ENCODE assay signal across 15 cellular contexts in genomic region chr11:2217211-2218081, GRCh38. TPM values are rescaled to one million over a fixed set of nuclear protein-coding genes. Genes with fewer than 3 reads are reported as not detected.
DNase-seq lines count a peak whose midpoint lies in the region; TF ChIP-seq lines count a peak whose summit lies in the region.
"Had no signal": no experiment of that assay in that cellular context is flagged by ENCODE, and none has a peak within 500 bp of the region (broad histone marks: within the 10 kb centered on the region; RNA-seq: fewer than 3 reads in every experiment).

No MANE protein-coding gene starts in this region.

- no peaks in the 10 kb centered on the region for H3K9me3 Mint-ChIP-seq in T-helper 2 cell treated with Interferon-gamma antibody and Interleukin-4, amounts not matched to agents 5 μg/mL and 100 μg/mL, for 36 hours
- peaks cover 3% of the 10 kb centered on the region for H3K9me3 Mint-ChIP-seq in type B pancreatic cell

- peaks cover 6% of the 10 kb centered on the region for H3K27me3 Mint-ChIP-seq in T-helper 2 cell treated with Interferon-gamma antibody and Interleukin-4, amounts not matched to agents 5 μg/mL and 100 μg/mL, for 36 hours (ENCODE audit: low read depth)
- peaks cover 18% of the 10 kb centered on the region for H3K27me3 Mint-ChIP-seq in type B pancreatic cell

- intact Hi-C loops in lower leg skin (cut with DNase I; ENCODE audit: low total_unique reads) = no loop called here

- TF ChIP-seq POLR2A in lower leg skin (IDR thresholded peaks at IDR 0.05) = no peak

- TF ChIP-seq CTCF in lower leg skin (IDR thresholded peaks at IDR 0.05) (no peak), type B pancreatic cell (conservative IDR thresholded peaks at IDR 0.05) (no peak)

- H3K4me1 Mint-ChIP-seq in T-helper 2 cell treated with Interferon-gamma antibody and Interleukin-4, amounts not matched to agents 5 μg/mL and 100 μg/mL, for 36 hours (ENCODE audit: low read depth) = peaks cover 5% of the 10 kb centered on the region
- H3K4me1 Mint-ChIP-seq in type B pancreatic cell (ENCODE audit: unreplicated experiment) = peaks cover 26% of the 10 kb centered on the region

- H3K4me3 ChIP-seq in lower leg skin (ENCODE audit: low read depth, poor library complexity, severe bottlenecking) = no peak overlapping the region
- H3K4me3 ChIP-seq: ascending aorta had no signal

- WGBS in lower leg skin, 2 donors = 43 to 49% methylated on average over 8 to 21 of the region's 23 CpGs

- H3K36me3 Mint-ChIP-seq in T-helper 2 cell treated with Interferon-gamma antibody and Interleukin-4, amounts not matched to agents 5 μg/mL and 100 μg/mL, for 36 hours (ENCODE audit: low read depth) = no peaks in the 10 kb centered on the region
- no peaks in the 10 kb centered on the region for H3K36me3 Mint-ChIP-seq in type B pancreatic cell

- DNase-seq in activated gamma-delta T cell treated with Interleukin-2 at 50 U/mL for 16 hours (peak; percentile 40), activated gamma-delta T cell (lab: John Stamatoyannopoulos, UW) (no peak), lower leg skin (ENCODE audit: low spot score in 2 of 2) (peak; percentile 18 to 85), type B pancreatic cell (ENCODE audit: extremely low spot score, unreplicated experiment) (peak; percentile 69), SKM-1 treated with dmso at 0.1 percent for 144 hours (lab: John Stamatoyannopoulos, UW; ENCODE audit: unreplicated experiment) (no peak), GOT3 (lab: John Stamatoyannopoulos, UW) (no peak), kidney glomerular epithelial cell (lab: John Stamatoyannopoulos, UW) (no peak)
- DNase-seq in T-helper 2 cell treated with Interferon-gamma antibody and Interleukin-4, amounts not matched to agents 5 μg/mL and 100 μg/mL, for 36 hours (ENCODE audit: low spot score) = peak; percentile 2
- DNase-seq: NCI-H1048, NCI-H748 treated with DMSO at 0.1 percent for 48 hours, nucleus accumbens had no signal

- no peak overlapping the region for H3K4me3 Mint-ChIP-seq in T-helper 2 cell treated with Interferon-gamma antibody and Interleukin-4, amounts not matched to agents 5 μg/mL and 100 μg/mL, for 36 hours
- no peak overlapping the region for H3K4me3 Mint-ChIP-seq in type B pancreatic cell

- H3K27ac Mint-ChIP-seq in T-helper 2 cell treated with Interferon-gamma antibody and Interleukin-4, amounts not matched to agents 5 μg/mL and 100 μg/mL, for 36 hours = no peak overlapping the region
- H3K27ac Mint-ChIP-seq in type B pancreatic cell = no peak overlapping the region

RNA-seq across cellular contexts. Expression of gene TH, which starts 45.8 kb away (rescaled TPM):
- total RNA-seq in lower leg skin (under 1 TPM in 2 of 4 donors, not detected in 2; 0.36 to 0.84 TPM), type B pancreatic cell (ENCODE audit: low replicate concordance) (2.2 and 11.1 TPM in 2 replicates)
- total RNA-seq: ascending aorta; T-helper 2 cell treated with Interferon-gamma antibody and Interleukin-4, amounts not matched to agents 100 ng/mL and 5 ng/mL, for 36 hours had no signal

RNA-seq across cellular contexts. Expression of gene ASCL2, which starts 52.9 kb away (rescaled TPM):
- total RNA-seq in lower leg skin = 10 to 100 TPM; 21.9 to 43.6 (median 29.3) TPM
- 5.6 and 13.6 TPM in 2 replicates for total RNA-seq in type B pancreatic cell (ENCODE audit: low replicate concordance)
- total RNA-seq: ascending aorta, glomerular endothelial cell, RPMI7951 had no signal

RNA-seq across cellular contexts. Expression of gene INS, which starts 56.4 kb away (rescaled TPM):
- not detected for total RNA-seq in lower leg skin
- 1,584 and 3,976 TPM in 2 replicates for total RNA-seq in type B pancreatic cell (ENCODE audit: low replicate concordance)
- total RNA-seq: ascending aorta; glomerular endothelial cell; RPMI7951; T-helper 2 cell treated with Interferon-gamma antibody and Interleukin-4, amounts not matched to agents 100 ng/mL and 5 ng/mL, for 36 hours had no signal

Comparison
In these comparisons a context has a peak if more than half of its experiments do, and no peak if none do; other contexts are left out.
1. DNase-seq: peak in activated gamma-delta T cell treated with Interleukin-2 at 50 U/mL for 16 hours (single experiment), T-helper 2 cell treated with Interferon-gamma antibody and Interleukin-4, amounts not matched to agents 5 μg/mL and 100 μg/mL, for 36 hours (single experiment), lower leg skin (2 of 2) and type B pancreatic cell (single experiment); none in activated gamma-delta T cell (single experiment), SKM-1 treated with dmso at 0.1 percent for 144 hours (single experiment), GOT3 (single experiment) and kidney glomerular epithelial cell (single experiment).
2. RNA of gene INS, which starts 56.4 kb away (total RNA-seq): 1,584 to 3,976 TPM in type B pancreatic cell; not detected in lower leg skin; every median in the first group is over 1,000 times any median in the second.